In the genomic region with DNA sequence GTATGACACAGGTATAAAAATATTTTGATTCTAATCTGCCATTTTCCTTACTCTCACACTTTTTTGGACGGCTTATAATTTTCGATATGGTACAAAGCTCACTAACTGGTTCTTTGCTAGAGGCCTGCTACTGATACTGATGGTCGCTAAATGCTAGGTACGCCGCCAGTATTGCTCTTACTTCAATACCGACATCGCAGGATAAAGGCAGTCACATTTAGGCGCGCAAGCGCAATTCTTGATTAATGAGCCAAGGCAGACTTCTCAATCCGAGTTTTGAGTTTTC, we compare ENCODE assay signal across 8 cellular contexts. TPM values are rescaled to one million over a fixed set of nuclear protein-coding genes. Genes with fewer than 3 reads are reported as not detected.
DNase-seq lines count a peak whose midpoint lies in the region; ATAC-seq and TF ChIP-seq lines count a peak whose summit lies in the region.

No MANE protein-coding gene starts in this region.

- H3K4me1 Mint-ChIP-seq in glutamatergic neuron (ENCODE audit: low read depth, unreplicated experiment) = peaks cover 18% of the 10 kb centered on the region

- H3K4me1 ChIP-seq in psoas muscle = peaks cover 19% of the 10 kb centered on the region

- no peak for TF ChIP-seq CTCF in AG09309 (IDR thresholded peaks at IDR 0.05; ENCODE audit: control insufficient read depth, insufficient read depth, low read depth, low read length, missing control alignments)
- no peak for TF ChIP-seq CTCF in glutamatergic neuron (IDR thresholded peaks at IDR 0.05; ENCODE audit: partially characterized antibody, unreplicated experiment)
- TF ChIP-seq CTCF in psoas muscle (IDR thresholded peaks at IDR 0.05) = no peak

- no peaks in the 10 kb centered on the region for H3K9me3 ChIP-seq in psoas muscle

- ATAC-seq in GM18873 (IDR thresholded peaks at IDR 0.05; ENCODE audit: low FRiP score, unreplicated experiment) = peak; percentile 21
- peak; percentile 15 for ATAC-seq in HG03108 (IDR thresholded peaks at IDR 0.05; ENCODE audit: unreplicated experiment)
- peak in 3 of 4 donors; percentile 9 to 12 (median 12) for ATAC-seq in psoas muscle

- peaks cover 15% of the 10 kb centered on the region for H3K9me3 Mint-ChIP-seq in glutamatergic neuron (ENCODE audit: unreplicated experiment)

- H3K27ac Mint-ChIP-seq in glutamatergic neuron (ENCODE audit: unreplicated experiment) = peak overlapping the region; percentile 90

- peaks cover 2% of the 10 kb centered on the region for H3K36me3 Mint-ChIP-seq in glutamatergic neuron (ENCODE audit: unreplicated experiment)

- peaks cover 9% of the 10 kb centered on the region for H3K27me3 Mint-ChIP-seq in glutamatergic neuron (ENCODE audit: unreplicated experiment)

- 0% methylated on average over 11 of the region's 11 CpGs for WGBS in psoas muscle, 3 donors

- H3K27ac ChIP-seq in psoas muscle = peak overlapping the region; percentile 98

- H3K4me3 ChIP-seq in AG09309 (ENCODE audit: control insufficient read depth, low read depth, low read length) = peak overlapping the region; percentile 69
- H3K4me3 ChIP-seq in psoas muscle = peak overlapping the region; percentile 96

- H3K4me3 Mint-ChIP-seq in glutamatergic neuron (ENCODE audit: unreplicated experiment) = peak overlapping the region; percentile 89

- H3K36me3 ChIP-seq in psoas muscle (ENCODE audit: insufficient read depth in 1 of 2, low read depth in 1 of 2) = peaks cover 0 to under 1% of the 10 kb centered on the region in 2 donors

- intact Hi-C loops in psoas muscle (cut with DNase I) = loop anchor here in 1 of 2 donors (10.0 kb wide), 1 partner anchor 1991 kb away; no protein-coding TSS in a partner anchor

- DNase-seq in AG09309 (ENCODE audit: low read depth) (no peak), SW480 (ENCODE audit: low spot score) (peak; percentile 55), glutamatergic neuron (no peak), psoas muscle (no peak), activated gamma-delta T cell (lab: John Stamatoyannopoulos, UW) (no peak), EL (no peak)

- H3K27me3 ChIP-seq in psoas muscle (ENCODE audit: insufficient read depth in 3 of 3, low read length in 2 of 3) = no peaks in the 10 kb centered on the region

RNA-seq across cellular contexts. Expression of a gene that starts 0.6 kb away (rescaled TPM):
- total RNA-seq in glutamatergic neuron (ENCODE audit: unreplicated experiment) (15.9 TPM), psoas muscle (100 to 1,000 TPM in 1 of 4 donors, 10 to 100 TPM in 3; 39.9 to 105 (median 65.7) TPM)
- 100 to 1,000 TPM in 1 of 3 donors, 10 to 100 TPM in 2; 25.6 to 120 (median 45.4) TPM for polyA plus RNA-seq in psoas muscle
